In the genomic region with DNA sequence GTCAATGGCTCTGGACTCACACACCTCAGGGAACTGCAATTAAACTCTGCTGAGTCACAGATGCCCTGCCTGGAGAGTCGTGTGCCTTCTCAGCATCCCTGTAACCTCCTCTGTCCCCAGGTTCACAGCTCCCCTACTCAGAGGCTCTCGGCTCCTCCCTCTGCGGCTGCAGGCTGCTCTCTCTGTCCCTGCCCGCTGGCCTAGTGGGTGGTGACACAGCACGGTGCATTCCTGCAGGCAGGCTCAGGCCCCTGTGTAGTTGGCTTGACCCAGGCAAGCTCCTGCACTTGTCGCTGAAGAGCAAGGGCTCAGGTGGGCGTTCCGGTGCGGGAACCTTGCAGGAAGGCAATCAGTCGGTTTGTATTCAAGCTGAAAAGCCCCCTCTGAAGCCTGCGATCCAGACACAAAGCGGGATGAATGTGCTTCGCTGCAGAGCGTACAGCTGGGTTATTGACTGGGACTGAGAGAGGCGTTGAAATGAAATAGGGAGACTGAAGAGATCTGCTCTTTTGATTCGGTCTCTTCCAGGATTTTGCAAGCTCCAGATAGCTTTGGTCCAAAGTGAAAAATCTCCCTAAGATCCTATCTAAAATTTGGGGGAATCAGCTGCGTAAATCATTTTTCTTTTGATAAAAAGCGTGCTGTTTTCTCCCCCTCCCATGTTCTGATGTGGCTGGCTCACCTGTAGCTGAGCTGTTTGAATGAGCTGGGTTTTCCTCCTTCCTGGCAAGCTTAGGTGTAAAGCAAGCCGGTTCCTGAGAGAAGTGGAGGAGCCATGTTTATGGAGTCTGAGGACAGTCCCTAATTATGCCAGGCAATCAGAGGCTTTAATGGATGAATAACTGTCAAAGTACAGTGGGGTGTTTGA, we compare ENCODE assay signal across 9 cellular contexts.
DNase-seq lines count a peak whose midpoint lies in the region; ATAC-seq and TF ChIP-seq lines count a peak whose summit lies in the region.
"Had no signal": no experiment of that assay in that cellular context is flagged by ENCODE, and none has a peak within 500 bp of the region (broad histone marks: within the 10 kb centered on the region; RNA-seq: fewer than 3 reads in every experiment).

No MANE protein-coding gene starts in this region.

- no peak overlapping the region for H3K27ac Mint-ChIP-seq in activated naive CD8-positive, alpha-beta T cell treated with anti-CD3 and anti-CD28 coated beads for 36 hours
- H3K27ac Mint-ChIP-seq: activated naive CD4-positive, alpha-beta T cell treated with anti-CD3 and anti-CD28 coated beads, Interleukin-2, amount 50 U/mL, for 24 hours had no signal

- DNase-seq in NCI-H128 (lab: John Stamatoyannopoulos, UW; ENCODE audit: unreplicated experiment) (peak; percentile 3), globus pallidus (ENCODE audit: low spot score) (peak; percentile 87), putamen (ENCODE audit: low spot score) (peak; percentile 73), KG1 (lab: John Stamatoyannopoulos, UW) (no peak), erythroblast (lab: John Stamatoyannopoulos, UW) (no peak)
- no peak for DNase-seq in activated naive CD8-positive, alpha-beta T cell treated with anti-CD3 and anti-CD28 coated beads for 36 hours

- H3K4me3 Mint-ChIP-seq in activated naive CD8-positive, alpha-beta T cell treated with anti-CD3 and anti-CD28 coated beads for 36 hours = no peak overlapping the region
- H3K4me3 Mint-ChIP-seq: activated naive CD4-positive, alpha-beta T cell treated with anti-CD3 and anti-CD28 coated beads, Interleukin-2, amount 50 U/mL, for 24 hours had no signal

- ATAC-seq in GM19023 (IDR thresholded peaks at IDR 0.05; ENCODE audit: unreplicated experiment) = peak; percentile 79
- ATAC-seq in HG02763 (IDR thresholded peaks at IDR 0.05; ENCODE audit: unreplicated experiment) = no peak

- TF ChIP-seq POLR2A in erythroblast (IDR thresholded peaks at IDR 0.05; ENCODE audit: low read length) = no peak

- H3K9me3 Mint-ChIP-seq in activated naive CD8-positive, alpha-beta T cell treated with anti-CD3 and anti-CD28 coated beads for 36 hours = no peaks in the 10 kb centered on the region
- H3K9me3 Mint-ChIP-seq: activated naive CD4-positive, alpha-beta T cell treated with anti-CD3 and anti-CD28 coated beads, Interleukin-2, amount 50 U/mL, for 24 hours had no signal

- no peaks in the 10 kb centered on the region for H3K4me1 Mint-ChIP-seq in activated naive CD8-positive, alpha-beta T cell treated with anti-CD3 and anti-CD28 coated beads for 36 hours
- H3K4me1 Mint-ChIP-seq: activated naive CD4-positive, alpha-beta T cell treated with anti-CD3 and anti-CD28 coated beads, Interleukin-2, amount 50 U/mL, for 24 hours had no signal

- peaks cover 26% of the 10 kb centered on the region for H3K27me3 Mint-ChIP-seq in activated naive CD8-positive, alpha-beta T cell treated with anti-CD3 and anti-CD28 coated beads for 36 hours

- no peaks in the 10 kb centered on the region for H3K36me3 Mint-ChIP-seq in activated naive CD8-positive, alpha-beta T cell treated with anti-CD3 and anti-CD28 coated beads for 36 hours
- H3K36me3 Mint-ChIP-seq: activated naive CD4-positive, alpha-beta T cell treated with anti-CD3 and anti-CD28 coated beads, Interleukin-2, amount 50 U/mL, for 24 hours had no signal

Comparison
In these comparisons a context has a peak if more than half of its experiments do, and no peak if none do; other contexts are left out.
1. DNase-seq: peak in NCI-H128 (single experiment), globus pallidus (single experiment) and putamen (single experiment); none in KG1 (single experiment), erythroblast (0 of 2) and activated naive CD8-positive, alpha-beta T cell treated with anti-CD3 and anti-CD28 coated beads for 36 hours (single experiment).